ENCODE assay signal across 9 cellular contexts in the genomic region with DNA sequence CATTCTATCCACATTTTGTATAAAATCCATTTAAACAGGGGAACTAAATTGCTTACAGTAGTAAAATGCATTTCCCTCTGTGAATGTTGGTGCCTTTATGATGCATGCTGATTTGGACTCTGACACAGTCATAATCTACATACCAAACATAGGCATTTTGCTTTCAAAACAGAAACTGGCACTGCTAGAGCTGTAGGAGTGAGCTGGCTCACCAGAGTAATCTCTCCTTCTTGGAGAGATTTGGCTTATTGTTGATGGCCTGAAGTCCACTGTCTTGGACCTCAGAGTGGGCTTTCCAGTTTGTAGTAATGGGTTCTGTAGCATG.
DNase-seq lines count a peak whose midpoint lies in the region; ATAC-seq lines count a peak whose summit lies in the region.
"Had no signal": no experiment of that assay in that cellular context is flagged by ENCODE, and none has a peak within 500 bp of the region (broad histone marks: within the 10 kb centered on the region; RNA-seq: fewer than 3 reads in every experiment).

No MANE protein-coding gene starts in this region.

- H3K4me3 Mint-ChIP-seq in stimulated activated effector memory CD8-positive, alpha-beta T cell treated with anti-CD3 and anti-CD28 coated beads, Interleukin-12 subunit alpha, Interleukin-12 subunit beta, amount 100 ng/mL, for 72 hours: no peak overlapping the region

- DNase-seq in stimulated activated effector memory CD8-positive, alpha-beta T cell treated with anti-CD3 and anti-CD28 coated beads, Interleukin-12 subunit alpha, Interleukin-12 subunit beta, amount 100 ng/mL, for 72 hours (ENCODE audit: low spot score in 2 of 2): no peak
- no peak for DNase-seq in DMS153 treated with DMSO at 0.1 percent for 48 hours (lab: John Stamatoyannopoulos, UW; ENCODE audit: unreplicated experiment)
- DNase-seq in activated CD4-positive, alpha-beta T cell treated with anti-CD3 and anti-CD28 coated beads, Interleukin-2, amount 50 U/mL, for 4 hours: no peak
- DNase-seq in NCI-H524 treated with DMSO at 0.1 percent for 48 hours (lab: John Stamatoyannopoulos, UW): no peak
- DNase-seq: heart right ventricle had no signal

- H3K36me3 Mint-ChIP-seq in stimulated activated effector memory CD8-positive, alpha-beta T cell treated with anti-CD3 and anti-CD28 coated beads, Interleukin-12 subunit alpha, Interleukin-12 subunit beta, amount 100 ng/mL, for 72 hours: no peaks in the 10 kb centered on the region

- H3K9me3 ChIP-seq in endocrine pancreas (ENCODE audit: control insufficient read depth, low read length): no peaks in the 10 kb centered on the region
- H3K9me3 ChIP-seq: heart right ventricle had no signal

- ATAC-seq in GM19372 (IDR thresholded peaks at IDR 0.05; ENCODE audit: low read depth, unreplicated experiment): peak; percentile 38
- peak; percentile 80 for ATAC-seq in HG03354 (IDR thresholded peaks at IDR 0.05; ENCODE audit: poor library complexity, severe bottlenecking, unreplicated experiment)
- ATAC-seq in stimulated activated effector memory CD8-positive, alpha-beta T cell treated with anti-CD3 and anti-CD28 coated beads, Interleukin-12 subunit alpha, Interleukin-12 subunit beta, amount 100 ng/mL, for 72 hours: peak; percentile 32
- no peak for ATAC-seq in HG02840 (IDR thresholded peaks at IDR 0.05; ENCODE audit: low FRiP score, unreplicated experiment)
- ATAC-seq: heart right ventricle had no signal

- no peak overlapping the region for H3K27ac Mint-ChIP-seq in stimulated activated effector memory CD8-positive, alpha-beta T cell treated with anti-CD3 and anti-CD28 coated beads, Interleukin-12 subunit alpha, Interleukin-12 subunit beta, amount 100 ng/mL, for 72 hours

- no peaks in the 10 kb centered on the region for H3K4me1 ChIP-seq in endocrine pancreas (ENCODE audit: control insufficient read depth, insufficient read depth, low read length)
- H3K4me1 ChIP-seq: heart right ventricle had no signal

- H3K9ac ChIP-seq in endocrine pancreas (ENCODE audit: control insufficient read depth, insufficient read depth, low read length): peak overlapping the region; percentile 1

- H3K27me3 ChIP-seq in endocrine pancreas (ENCODE audit: control insufficient read depth, insufficient read depth, low read length): no peaks in the 10 kb centered on the region
- H3K27me3 ChIP-seq: heart right ventricle had no signal

- no peaks in the 10 kb centered on the region for H3K4me1 Mint-ChIP-seq in stimulated activated effector memory CD8-positive, alpha-beta T cell treated with anti-CD3 and anti-CD28 coated beads, Interleukin-12 subunit alpha, Interleukin-12 subunit beta, amount 100 ng/mL, for 72 hours

- peaks cover 12% of the 10 kb centered on the region for H3K9me3 Mint-ChIP-seq in stimulated activated effector memory CD8-positive, alpha-beta T cell treated with anti-CD3 and anti-CD28 coated beads, Interleukin-12 subunit alpha, Interleukin-12 subunit beta, amount 100 ng/mL, for 72 hours

- no peak overlapping the region for H3K4me3 ChIP-seq in endocrine pancreas (ENCODE audit: control insufficient read depth, insufficient read depth, low read length)
- H3K4me3 ChIP-seq: heart right ventricle had no signal

- no peaks in the 10 kb centered on the region for H3K36me3 ChIP-seq in endocrine pancreas (ENCODE audit: control insufficient read depth, insufficient read depth, low read length)
- H3K36me3 ChIP-seq: heart right ventricle had no signal
